In the genomic region with DNA sequence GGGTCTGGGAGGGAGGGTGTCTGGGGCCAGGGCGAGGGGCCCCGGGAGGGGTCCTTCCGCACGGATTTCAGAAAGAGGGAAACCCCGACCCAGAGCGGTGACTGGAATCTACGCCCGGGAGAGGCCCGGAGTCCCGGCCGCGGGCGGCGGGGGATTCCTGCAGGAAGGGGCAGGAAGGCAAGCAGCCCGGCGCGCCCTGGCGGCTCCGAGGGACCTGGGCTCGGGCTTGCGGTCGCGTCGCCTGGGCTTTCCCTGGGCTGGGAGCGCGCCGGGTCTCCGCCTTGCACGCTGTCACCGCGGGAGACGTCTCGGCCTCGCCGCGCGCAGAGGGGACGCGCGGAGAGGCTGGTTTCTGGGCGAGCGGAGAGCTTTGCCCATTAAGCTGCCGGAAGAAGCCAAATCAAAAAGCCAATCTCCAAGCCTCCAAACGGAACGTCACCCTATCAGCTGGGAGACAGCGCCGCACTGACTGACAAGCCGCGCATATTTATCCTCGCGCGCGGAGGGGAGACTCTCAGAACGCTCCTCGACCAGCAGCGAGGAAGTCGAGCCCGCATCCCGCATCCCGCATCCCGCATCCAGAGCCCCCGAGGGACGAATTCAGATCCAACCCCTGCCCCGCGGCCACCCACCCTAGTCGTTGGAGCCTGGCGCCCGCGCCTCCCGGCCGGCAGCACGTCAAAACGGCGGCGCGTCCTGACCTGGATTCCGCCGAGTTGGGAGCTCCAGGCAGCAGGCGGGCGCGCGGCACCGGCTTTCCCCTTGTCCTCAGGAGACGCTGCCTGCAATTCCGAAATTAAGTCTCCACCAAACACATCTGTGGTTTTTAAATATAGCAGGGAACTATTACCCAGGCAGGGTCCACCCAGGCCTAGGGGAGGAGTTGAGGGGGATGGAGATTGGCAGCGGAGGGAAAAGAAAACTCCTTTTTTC, we compare ENCODE assay signal across 9 cellular contexts.
DNase-seq lines count a peak whose midpoint lies in the region.
"Had no signal": no experiment of that assay in that cellular context is flagged by ENCODE, and none has a peak within 500 bp of the region (broad histone marks: within the 10 kb centered on the region; RNA-seq: fewer than 3 reads in every experiment).

Gene SLC8A3 (minus strand): TSS at position 344 of the 933 bp plus-strand sequence. CDS start 20,529 bp downstream, outside the sequence.

- H3K27me3 ChIP-seq in HAP-1 (ENCODE audit: low read depth) (peaks cover 38% of the 10 kb centered on the region), rectal smooth muscle tissue (ENCODE audit: control insufficient read depth, insufficient read depth, low read length) (peaks cover 8% of the 10 kb centered on the region)

- no peaks in the 10 kb centered on the region for H3K36me3 ChIP-seq in HAP-1 (replicated peaks)
- no peaks in the 10 kb centered on the region for H3K36me3 ChIP-seq in rectal smooth muscle tissue (ENCODE audit: control insufficient read depth, insufficient read depth, low read length)

- no peak within 1 kb of the TSS for H3K27ac ChIP-seq in rectal smooth muscle tissue (ENCODE audit: low read depth, low read length)
- H3K27ac ChIP-seq: VCaP had no signal

- peak within 1 kb of the TSS; percentile 21 for H3K4me3 ChIP-seq in HAP-1
- H3K4me3 ChIP-seq in rectal smooth muscle tissue (ENCODE audit: low read length) = peak within 1 kb of the TSS; percentile 55

- in situ Hi-C loops in HAP-1 (cut with MboI; ENCODE audit: low sequenced_read_pairs) = no loop called here

- DNase-seq in DMS53 treated with DMSO at 0.1 percent for 48 hours (lab: John Stamatoyannopoulos, UW; ENCODE audit: unreplicated experiment) = peak; percentile 37
- peak in 1 of 2 experiments; percentile 40 for DNase-seq in HAP-1 (ENCODE audit: low spot score in 2 of 2)
- peak; percentile 70 for DNase-seq in NCI-H510A treated with DMSO at 0.1 percent for 48 hours (lab: John Stamatoyannopoulos, UW)
- peak; percentile 67 for DNase-seq in astrocyte of the hippocampus (ENCODE audit: low read depth, low spot score)
- DNase-seq in hypothalamus (lab: John Stamatoyannopoulos, UW) = peak in 42 of 51 donors; percentile 13 to 82 (median 52)
- no peak for DNase-seq in NK-92 treated with Interleukin-12 subunit alpha and Interleukin-12 subunit beta, amount 100 ng/mL, for 24 hours (lab: John Stamatoyannopoulos, UW)
- no peak for DNase-seq in HPDE6-E6E7 (ENCODE audit: extremely low spot score)

- H3K4me1 ChIP-seq in HAP-1 (no peaks in the 10 kb centered on the region; the same call in 1 of the 2 replicates), rectal smooth muscle tissue (ENCODE audit: control insufficient read depth, insufficient read depth, low read length) (no peaks in the 10 kb centered on the region)

- no peak within 1 kb of the TSS for H3K9ac ChIP-seq in rectal smooth muscle tissue (ENCODE audit: low read length)

- H3K9me3 ChIP-seq in HAP-1 = no peaks in the 10 kb centered on the region

Comparison
In these comparisons a context has a peak if more than half of its experiments do, and no peak if none do; other contexts are left out.
1. DNase-seq: peak in DMS53 treated with DMSO at 0.1 percent for 48 hours (single experiment), NCI-H510A treated with DMSO at 0.1 percent for 48 hours (single experiment), astrocyte of the hippocampus (single experiment) and hypothalamus (42 of 51); none in NK-92 treated with Interleukin-12 subunit alpha and Interleukin-12 subunit beta, amount 100 ng/mL, for 24 hours (single experiment) and HPDE6-E6E7 (single experiment).